In genomic region chr14:89955022-89955414, GRCh38 we compare ENCODE assay signal across 8 cellular contexts. TPM values are rescaled to one million over a fixed set of nuclear protein-coding genes. Genes with fewer than 3 reads are reported as not detected.
DNase-seq lines count a peak whose midpoint lies in the region; ATAC-seq and TF ChIP-seq lines count a peak whose summit lies in the region.

No MANE protein-coding gene starts in this region.

- ATAC-seq in GM18498 (IDR thresholded peaks at IDR 0.05; ENCODE audit: unreplicated experiment) (peak; percentile 2), HG03045 (IDR thresholded peaks at IDR 0.05; ENCODE audit: unreplicated experiment) (no peak)
- ATAC-seq in activated CD4-positive, CD25-positive, alpha-beta regulatory T cell treated with anti-CD3 and anti-CD28 coated beads, Interleukin-2, amount 50 U/mL, for 24 hours = no peak

- peak overlapping the region; percentile 76 for H3K4me3 ChIP-seq in mucosa of stomach (ENCODE audit: low read length)

- no peaks in the 10 kb centered on the region for H3K36me3 ChIP-seq in mucosa of stomach (ENCODE audit: control insufficient read depth, insufficient read depth, low read length)

- H3K27ac Mint-ChIP-seq in IgD-negative memory B cell (peak overlapping the region; percentile 71 to 98 (median 98)), chondrocyte (ENCODE audit: unreplicated experiment) (peak overlapping the region; percentile 98)

- no peak for TF ChIP-seq CTCF in chondrocyte (IDR thresholded peaks at IDR 0.05)

- DNase-seq in chondrocyte (ENCODE audit: low spot score) (no peak), iPS-NIHi7 (ENCODE audit: extremely low spot score) (no peak), NCI-H1436 treated with DMSO at 0.1 percent for 48 hours (lab: John Stamatoyannopoulos, UW) (no peak)

- peaks cover 14% of the 10 kb centered on the region for H3K4me1 ChIP-seq in mucosa of stomach (ENCODE audit: control insufficient read depth, insufficient read depth, low read length)

- no peaks in the 10 kb centered on the region for H3K9me3 ChIP-seq in mucosa of stomach (ENCODE audit: control insufficient read depth, low read length)

- H3K27me3 Mint-ChIP-seq in IgD-negative memory B cell (no peaks in the 10 kb centered on the region), chondrocyte (ENCODE audit: low read depth) (no peaks in the 10 kb centered on the region)

- peaks cover 8% of the 10 kb centered on the region for H3K36me3 Mint-ChIP-seq in IgD-negative memory B cell
- no peaks in the 10 kb centered on the region for H3K36me3 Mint-ChIP-seq in chondrocyte (ENCODE audit: low read depth)

- H3K9ac ChIP-seq in mucosa of stomach (ENCODE audit: low read length) = peak overlapping the region; percentile 77

- H3K9me3 Mint-ChIP-seq in IgD-negative memory B cell (no peaks in the 10 kb centered on the region), chondrocyte (ENCODE audit: low read depth) (no peaks in the 10 kb centered on the region)

- H3K27me3 ChIP-seq in mucosa of stomach (ENCODE audit: control insufficient read depth, insufficient read depth, low read length) = no peaks in the 10 kb centered on the region

- H3K4me3 Mint-ChIP-seq in IgD-negative memory B cell (peak overlapping the region; percentile 93 to 99 (median 96)), chondrocyte (ENCODE audit: unreplicated experiment) (peak overlapping the region; percentile 99)

- peaks cover 15 to 26% (median 24%) of the 10 kb centered on the region in 3 donors for H3K4me1 Mint-ChIP-seq in IgD-negative memory B cell
- H3K4me1 Mint-ChIP-seq in chondrocyte (ENCODE audit: low read depth) = peaks cover 30% of the 10 kb centered on the region

RNA-seq across cellular contexts. Expression of gene EFCAB11, which starts 0.5 kb away (rescaled TPM):
- 7.8 TPM for polyA plus RNA-seq in IgD-negative memory B cell
- 5.6 to 11.3 TPM (median 7.7 TPM) in 3 replicates for total RNA-seq in chondrocyte

RNA-seq across cellular contexts. Expression of gene TDP1, which starts 0.7 kb away (rescaled TPM):
- polyA plus RNA-seq in IgD-negative memory B cell = 32.1 TPM
- 13.4 to 17.3 TPM (median 15.0 TPM) in 3 replicates for total RNA-seq in chondrocyte
